ENCODE assay signal across 1 cellular context in genomic region chr10:86521620-86522384, GRCh38.
TF ChIP-seq lines count a peak whose summit lies in the region.

Gene WAPL, minus strand, starts transcription at chr10:86521792. Its CDS starts 3,723 bp downstream, at chr10:86518069.

TF ChIP-seq in HepG2, 621 proteins besides CTCF, POLR2A, EP300 and RAD21 (continued from another document and continues in another):
- TF ChIP-seq TRAFD1 (CRISPR knock-in tag; IDR thresholded peaks at IDR 0.05; ENCODE audit: borderline replicate concordance) (no peak), RXRB (CRISPR knock-in tag; IDR thresholded peaks at IDR 0.05; ENCODE audit: borderline replicate concordance) (no peak), TFAP4 (IDR thresholded peaks at IDR 0.05; ENCODE audit: borderline replicate concordance, low read depth) (peak; percentile 13; the same call in 1 of the 2 replicates), ZNF644 (CRISPR knock-in tag; IDR thresholded peaks at IDR 0.05; ENCODE audit: low read depth) (no peak), ZNF569 (CRISPR knock-in tag; IDR thresholded peaks at IDR 0.05; ENCODE audit: borderline replicate concordance) (no peak), KDM6A (CRISPR knock-in tag; IDR thresholded peaks at IDR 0.05; ENCODE audit: low read depth) (no peak), ZNF414 (CRISPR knock-in tag; IDR thresholded peaks at IDR 0.05) (no peak; the same call in 1 of the 2 replicates), NR2C2 (CRISPR knock-in tag; IDR thresholded peaks at IDR 0.05; ENCODE audit: borderline replicate concordance) (peak; percentile 90), YEATS4 (CRISPR knock-in tag; IDR thresholded peaks at IDR 0.05; ENCODE audit: borderline replicate concordance) (peak; percentile 90), ZNF274 (CRISPR knock-in tag; IDR thresholded peaks at IDR 0.05) (0 out of 2 replicates have a peak, but pooled peaks have one; percentile 44), ZBTB42 (CRISPR knock-in tag; IDR thresholded peaks at IDR 0.05) (0 out of 2 replicates have a peak, but pooled peaks have one; percentile 8), KDM1A (CRISPR knock-in tag; IDR thresholded peaks at IDR 0.05) (no peak), CBX2 (IDR thresholded peaks at IDR 0.05; ENCODE audit: low read depth, low read length) (no peak), CBX2 (CRISPR knock-in tag; IDR thresholded peaks at IDR 0.05; ENCODE audit: low read depth) (no peak), TEF (CRISPR knock-in tag; IDR thresholded peaks at IDR 0.05) (no peak), TMF1 (CRISPR knock-in tag; IDR thresholded peaks at IDR 0.05; ENCODE audit: low read depth) (peak; percentile 65; the same call in 1 of the 2 replicates), AKAP8 (CRISPR knock-in tag; IDR thresholded peaks at IDR 0.05) (peak; percentile 68; the same call in 1 of the 2 replicates), PRDM4 (CRISPR knock-in tag; IDR thresholded peaks at IDR 0.05; ENCODE audit: borderline replicate concordance) (no peak), TCF7 (IDR thresholded peaks at IDR 0.05; ENCODE audit: low read depth) (no peak), SMARCC2 (IDR thresholded peaks at IDR 0.05) (no peak), HNF4G (IDR thresholded peaks at IDR 0.05; ENCODE audit: borderline replicate concordance, low read depth, low read length) (0 out of 2 replicates have a peak, but pooled peaks have one; percentile 10), HNF4G (CRISPR knock-in tag; IDR thresholded peaks at IDR 0.05; ENCODE audit: borderline replicate concordance, low read depth) (peak; percentile 68; the same call in 1 of the 2 replicates), RXRA (CRISPR knock-in tag; IDR thresholded peaks at IDR 0.05) (no peak; the same call in 1 of the 2 replicates), POGK (CRISPR knock-in tag; conservative IDR thresholded peaks at IDR 0.05) (peak; percentile 88), HDAC1 (CRISPR knock-in tag; IDR thresholded peaks at IDR 0.05) (peak; percentile 76), ZNF746 (CRISPR knock-in tag; IDR thresholded peaks at IDR 0.05) (no peak; the same call in 1 of the 2 replicates), CHD2 (IDR thresholded peaks at IDR 0.05; ENCODE audit: low read depth, low read length) (peak; percentile 41; the same call in 1 of the 2 replicates), ZNF577 (CRISPR knock-in tag; IDR thresholded peaks at IDR 0.05; ENCODE audit: borderline replicate concordance, low read depth) (no peak), MBNL3 (CRISPR knock-in tag; conservative IDR thresholded peaks at IDR 0.05) (no peak), NCOA2 (CRISPR knock-in tag; IDR thresholded peaks at IDR 0.05) (no peak), PHF21A (CRISPR knock-in tag; IDR thresholded peaks at IDR 0.05) (no peak), ZNF431 (CRISPR knock-in tag; IDR thresholded peaks at IDR 0.05; ENCODE audit: borderline replicate concordance, low read depth) (0 out of 2 replicates have a peak, but pooled peaks have one; percentile 42), FOSL1 (CRISPR knock-in tag; IDR thresholded peaks at IDR 0.05; ENCODE audit: borderline replicate concordance) (no peak), ZNF646 (CRISPR knock-in tag; IDR thresholded peaks at IDR 0.05) (no peak), DZIP1 (CRISPR knock-in tag; IDR thresholded peaks at IDR 0.05) (peak; percentile 87; the same call in 1 of the 2 replicates), RNF219 (CRISPR knock-in tag; IDR thresholded peaks at IDR 0.05) (no peak; the same call in 1 of the 2 replicates), ZNF383 (CRISPR knock-in tag; IDR thresholded peaks at IDR 0.05; ENCODE audit: borderline replicate concordance) (peak; percentile 47; the same call in 1 of the 2 replicates), MXD1 (CRISPR knock-in tag; IDR thresholded peaks at IDR 0.05) (0 out of 2 replicates have a peak, but pooled peaks have one; percentile 70)
